ENCODE assay signal across 8 cellular contexts in the genomic region with DNA sequence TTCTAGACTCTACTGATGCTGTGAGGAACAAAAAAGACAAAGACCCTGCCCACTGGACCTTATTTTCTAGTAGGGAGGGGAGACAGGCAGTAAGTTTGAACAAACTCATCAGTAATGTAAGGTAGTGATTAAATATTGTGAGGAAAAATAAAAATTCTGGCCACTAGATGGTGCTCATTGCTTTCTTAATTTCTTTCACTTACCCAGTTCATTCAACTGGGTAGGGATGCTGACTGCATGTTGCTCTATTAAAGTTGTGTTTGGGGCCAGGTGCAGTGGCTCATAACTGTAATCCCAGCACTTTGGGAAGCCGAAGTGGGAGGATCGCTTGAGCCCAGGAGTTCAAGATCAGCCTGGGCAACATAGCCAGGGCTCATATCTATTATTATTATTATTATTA. TPM values are rescaled to one million over a fixed set of nuclear protein-coding genes. Genes with fewer than 3 reads are reported as not detected.
A peak's percentile ranks its signal among the peaks of the same experiment; 100 is the strongest.
DNase-seq lines count a peak whose midpoint lies in the region; ATAC-seq and TF ChIP-seq lines count a peak whose summit lies in the region.

No MANE protein-coding gene starts in this region.

- TF ChIP-seq CTCF in activated CD8-positive, alpha-beta T cell treated with anti-CD3 and anti-CD28 coated beads for 36 hours (IDR thresholded peaks at IDR 0.05) = peak; percentile 60
- peak; percentile 36 to 53 (median 52) for TF ChIP-seq CTCF in sigmoid colon (IDR thresholded peaks at IDR 0.05)

- DNase-seq in DMS114 treated with DMSO at 0.1 percent for 48 hours (lab: John Stamatoyannopoulos, UW; ENCODE audit: unreplicated experiment) (peak; percentile 76), GM19238 (ENCODE audit: insufficient read length, low spot score) (peak; percentile 9), NCI-H2227 (lab: John Stamatoyannopoulos, UW; ENCODE audit: unreplicated experiment) (peak; percentile 86), left cardiac atrium (no peak), sigmoid colon (no peak), ureter (ENCODE audit: low spot score) (no peak)
- DNase-seq in activated CD8-positive, alpha-beta T cell treated with anti-CD3 and anti-CD28 coated beads for 36 hours = peak; percentile 29

- H3K36me3 ChIP-seq in sigmoid colon = no peaks in the 10 kb centered on the region

- H3K9me3 ChIP-seq in sigmoid colon = no peaks in the 10 kb centered on the region

- ATAC-seq in HG03175 (IDR thresholded peaks at IDR 0.05; ENCODE audit: unreplicated experiment) (peak; percentile 93), left cardiac atrium (peak; percentile 87 to 89)
- ATAC-seq in activated CD8-positive, alpha-beta T cell treated with anti-CD3 and anti-CD28 coated beads for 36 hours = peak; percentile 87

- TF ChIP-seq EP300 in sigmoid colon (IDR thresholded peaks at IDR 0.05) = no peak

- H3K27ac ChIP-seq in sigmoid colon = no peak overlapping the region

- H3K4me3 Mint-ChIP-seq in activated CD8-positive, alpha-beta T cell treated with anti-CD3 and anti-CD28 coated beads for 36 hours = no peak overlapping the region

- intact Hi-C loops in activated CD8-positive, alpha-beta T cell treated with anti-CD3 and anti-CD28 coated beads for 36 hours (cut with micrococcal nuclease) = loop anchor here (2.0 to 5.0 kb wide), 2 partner anchors 358 to 459 kb away; no protein-coding TSS in a partner anchor
- intact Hi-C loops in left cardiac atrium (cut with DNase I) = loop anchor here in 1 of 2 donors (2.0 to 5.0 kb wide), 3 partner anchors 279 to 456 kb away; partner anchors contain the start of gene GBP6
- intact Hi-C loops in sigmoid colon (cut with DNase I) = loop anchor here (1.0 kb wide), 1 partner anchor 360 kb away; no protein-coding TSS in a partner anchor

- no peak overlapping the region for H3K27ac Mint-ChIP-seq in activated CD8-positive, alpha-beta T cell treated with anti-CD3 and anti-CD28 coated beads for 36 hours

- H3K4me1 ChIP-seq in sigmoid colon = no peaks in the 10 kb centered on the region

- no peak overlapping the region for H3K4me3 ChIP-seq in sigmoid colon

- peaks cover 36% of the 10 kb centered on the region for H3K4me1 Mint-ChIP-seq in activated CD8-positive, alpha-beta T cell treated with anti-CD3 and anti-CD28 coated beads for 36 hours (ENCODE audit: low read depth)

- TF ChIP-seq POLR2A in sigmoid colon (IDR thresholded peaks at IDR 0.05) = no peak

- H3K36me3 Mint-ChIP-seq in activated CD8-positive, alpha-beta T cell treated with anti-CD3 and anti-CD28 coated beads for 36 hours (ENCODE audit: low read depth) = peaks cover 15% of the 10 kb centered on the region

- no peaks in the 10 kb centered on the region for H3K27me3 ChIP-seq in sigmoid colon

- POLR2A ChIA-PET in activated CD8-positive, alpha-beta T cell treated with anti-CD3 and anti-CD28 coated beads for 36 hours (lab: Charles Lee) = interaction anchor here (0.6 to 1.3 kb wide), 3 partner anchors 9 to 126 kb away, joined by 3 read pairs; no protein-coding TSS in a partner anchor

- CTCF ChIA-PET in activated CD8-positive, alpha-beta T cell treated with anti-CD3 and anti-CD28 coated beads for 36 hours (lab: Charles Lee) = interaction anchor here (0.8 to 3.6 kb wide), 23 partner anchors 9 to 468 kb away, joined by 3 to 24 read pairs (median 7); partner anchors contain the start of genes GBP1 and GBP6

- peaks cover 7% of the 10 kb centered on the region for H3K9me3 Mint-ChIP-seq in activated CD8-positive, alpha-beta T cell treated with anti-CD3 and anti-CD28 coated beads for 36 hours

- H3K27me3 Mint-ChIP-seq in activated CD8-positive, alpha-beta T cell treated with anti-CD3 and anti-CD28 coated beads for 36 hours = no peaks in the 10 kb centered on the region

- WGBS in sigmoid colon, 2 donors = 0 to 6% methylated on average over 2 of the region's 2 CpGs

RNA-seq across cellular contexts. Expression of gene KYAT3, which starts 6.3 kb away (rescaled TPM):
- total RNA-seq in activated CD8-positive, alpha-beta T cell treated with anti-CD3 and anti-CD28 coated beads for 36 hours = 10 to 100 TPM; 39.4 to 46.6 TPM
- 10 to 100 TPM; 10.3 to 12.2 TPM for total RNA-seq in left cardiac atrium
- total RNA-seq in sigmoid colon = 10 to 100 TPM; 14.1 to 32.8 (median 20.3) TPM
- polyA plus RNA-seq in sigmoid colon = 10 to 100 TPM; 22.2 to 25.4 (median 24.0) TPM
- 44.4 TPM for total RNA-seq in ureter

RNA-seq across cellular contexts. Expression of gene RBMXL1, which starts 6.3 kb away (rescaled TPM):
- total RNA-seq in activated CD8-positive, alpha-beta T cell treated with anti-CD3 and anti-CD28 coated beads for 36 hours = 10 to 100 TPM; 19.6 to 20.8 TPM
- total RNA-seq in left cardiac atrium = 10 to 100 TPM; 12.5 to 13.7 TPM
- 10 to 100 TPM; 10.2 to 18.6 (median 11.9) TPM for total RNA-seq in sigmoid colon
- 1 to 10 TPM; 3.0 to 6.2 (median 3.6) TPM for polyA plus RNA-seq in sigmoid colon
- total RNA-seq in ureter = 23.1 TPM

RNA-seq across cellular contexts. Expression of gene GBP3, which starts 23.9 kb away (rescaled TPM):
- total RNA-seq in activated CD8-positive, alpha-beta T cell treated with anti-CD3 and anti-CD28 coated beads for 36 hours = 1 to 10 TPM; 4.7 to 5.7 TPM
- total RNA-seq in left cardiac atrium (10 to 100 TPM in 1 of 2 donors, 1 to 10 TPM in 1; 8.2 to 11.1 TPM), sigmoid colon (10 to 100 TPM in 3 of 4 donors, 1 to 10 TPM in 1; 6.4 to 31.4 (median 15.2) TPM), ureter (79.7 TPM)
- 10 to 100 TPM; 10.2 to 66.4 (median 26.9) TPM for polyA plus RNA-seq in sigmoid colon

Comparison
In these comparisons a context has a peak if more than half of its experiments do, and no peak if none do; other contexts are left out.
1. DNase-seq: peak in DMS114 treated with DMSO at 0.1 percent for 48 hours (single experiment), GM19238 (single experiment), NCI-H2227 (single experiment) and activated CD8-positive, alpha-beta T cell treated with anti-CD3 and anti-CD28 coated beads for 36 hours (single experiment); none in left cardiac atrium (single experiment), sigmoid colon (single experiment) and ureter (single experiment).
2. Peak in every context shown above with its lines, with median percentiles within 50 percentile points of each other: ATAC-seq.